ENCODE assay signal across 1 cellular context in the genomic region with DNA sequence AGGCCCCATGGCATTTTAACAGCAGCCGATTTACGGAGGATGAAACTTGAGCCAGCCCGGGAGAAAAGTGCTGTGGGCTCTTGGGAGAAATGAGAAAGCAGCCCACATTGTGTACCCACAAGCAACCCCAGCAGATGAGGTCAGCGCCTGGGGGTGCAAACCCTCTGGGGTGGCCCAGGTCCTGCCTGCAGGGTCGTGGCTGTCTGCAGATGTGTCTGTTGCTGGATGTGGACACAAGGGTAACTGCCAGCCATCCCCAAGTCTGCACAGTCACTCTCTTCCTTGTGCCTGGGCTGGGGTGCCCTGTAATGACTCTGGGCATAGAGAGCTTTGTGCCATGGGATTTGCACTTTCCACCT.
TF ChIP-seq lines count a peak whose summit lies in the region.

No MANE protein-coding gene starts in this region.

TF ChIP-seq in HepG2, 621 proteins besides CTCF, POLR2A, EP300 and RAD21 (continued from another document):
- TF ChIP-seq, protein P1, sequence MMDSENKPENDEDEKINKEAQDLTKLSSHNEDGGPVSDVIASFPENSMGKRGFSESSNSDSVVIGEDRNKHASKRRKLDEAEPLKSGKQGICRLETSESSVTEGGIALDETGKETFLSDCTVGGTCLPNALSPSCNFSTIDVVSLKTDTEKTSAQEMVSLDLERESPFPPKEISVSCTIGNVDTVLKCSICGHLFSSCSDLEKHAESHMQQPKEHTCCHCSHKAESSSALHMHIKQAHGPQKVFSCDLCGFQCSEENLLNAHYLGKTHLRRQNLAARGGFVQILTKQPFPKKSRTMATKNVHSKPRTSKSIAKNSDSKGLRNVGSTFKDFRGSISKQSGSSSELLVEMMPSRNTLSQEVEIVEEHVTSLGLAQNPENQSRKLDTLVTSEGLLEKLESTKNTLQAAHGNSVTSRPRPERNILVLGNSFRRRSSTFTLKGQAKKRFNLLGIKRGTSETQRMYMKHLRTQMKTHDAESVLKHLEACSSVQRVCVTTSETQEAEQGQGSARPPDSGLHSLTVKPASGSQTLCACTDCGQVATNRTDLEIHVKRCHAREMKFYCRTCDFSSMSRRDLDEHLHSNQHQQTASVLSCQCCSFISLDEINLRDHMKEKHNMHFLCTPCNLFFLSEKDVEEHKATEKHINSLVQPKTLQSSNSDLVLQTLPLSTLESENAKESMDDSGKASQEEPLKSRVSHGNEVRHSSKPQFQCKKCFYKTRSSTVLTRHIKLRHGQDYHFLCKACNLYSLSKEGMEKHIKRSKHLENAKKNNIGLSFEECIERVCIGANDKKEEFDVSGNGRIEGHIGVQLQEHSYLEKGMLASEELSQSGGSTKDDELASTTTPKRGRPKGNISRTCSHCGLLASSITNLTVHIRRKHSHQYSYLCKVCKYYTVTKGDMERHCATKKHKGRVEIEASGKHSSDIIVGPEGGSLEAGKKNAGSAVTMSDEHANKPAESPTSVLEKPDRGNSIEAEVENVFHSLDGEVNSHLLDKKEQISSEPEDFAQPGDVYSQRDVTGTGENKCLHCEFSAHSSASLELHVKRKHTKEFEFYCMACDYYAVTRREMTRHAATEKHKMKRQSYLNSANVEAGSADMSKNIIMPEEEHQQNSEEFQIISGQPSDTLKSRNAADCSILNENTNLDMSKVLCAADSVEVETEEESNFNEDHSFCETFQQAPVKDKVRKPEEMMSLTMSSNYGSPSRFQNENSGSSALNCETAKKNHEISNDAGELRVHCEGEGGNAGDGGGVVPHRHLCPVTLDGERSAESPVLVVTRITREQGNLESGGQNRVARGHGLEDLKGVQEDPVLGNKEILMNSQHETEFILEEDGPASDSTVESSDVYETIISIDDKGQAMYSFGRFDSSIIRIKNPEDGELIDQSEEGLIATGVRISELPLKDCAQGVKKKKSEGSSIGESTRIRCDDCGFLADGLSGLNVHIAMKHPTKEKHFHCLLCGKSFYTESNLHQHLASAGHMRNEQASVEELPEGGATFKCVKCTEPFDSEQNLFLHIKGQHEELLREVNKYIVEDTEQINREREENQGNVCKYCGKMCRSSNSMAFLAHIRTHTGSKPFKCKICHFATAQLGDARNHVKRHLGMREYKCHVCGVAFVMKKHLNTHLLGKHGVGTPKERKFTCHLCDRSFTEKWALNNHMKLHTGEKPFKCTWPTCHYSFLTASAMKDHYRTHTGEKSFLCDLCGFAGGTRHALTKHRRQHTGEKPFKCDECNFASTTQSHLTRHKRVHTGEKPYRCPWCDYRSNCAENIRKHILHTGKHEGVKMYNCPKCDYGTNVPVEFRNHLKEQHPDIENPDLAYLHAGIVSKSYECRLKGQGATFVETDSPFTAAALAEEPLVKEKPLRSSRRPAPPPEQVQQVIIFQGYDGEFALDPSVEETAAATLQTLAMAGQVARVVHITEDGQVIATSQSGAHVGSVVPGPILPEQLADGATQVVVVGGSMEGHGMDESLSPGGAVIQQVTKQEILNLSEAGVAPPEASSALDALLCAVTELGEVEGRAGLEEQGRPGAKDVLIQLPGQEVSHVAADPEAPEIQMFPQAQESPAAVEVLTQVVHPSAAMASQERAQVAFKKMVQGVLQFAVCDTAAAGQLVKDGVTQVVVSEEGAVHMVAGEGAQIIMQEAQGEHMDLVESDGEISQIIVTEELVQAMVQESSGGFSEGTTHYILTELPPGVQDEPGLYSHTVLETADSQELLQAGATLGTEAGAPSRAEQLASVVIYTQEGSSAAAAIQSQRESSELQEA (CRISPR knock-in tag; IDR thresholded peaks at IDR 0.05; ENCODE audit: not compliant biosample characterization), result no peak
- TF ChIP-seq FOXP1 (IDR thresholded peaks at IDR 0.05), result no peak
- no peak for TF ChIP-seq FOXP1 (CRISPR knock-in tag; IDR thresholded peaks at IDR 0.05)
- TF ChIP-seq SMARCC2 (IDR thresholded peaks at IDR 0.05), result no peak
- TF ChIP-seq PHF5A (CRISPR knock-in tag; IDR thresholded peaks at IDR 0.05; ENCODE audit: low read depth, unreplicated experiment), result no peak
- TF ChIP-seq ZNF570 (CRISPR knock-in tag; IDR thresholded peaks at IDR 0.05; ENCODE audit: borderline replicate concordance), result no peak
- no peak for TF ChIP-seq NCOR1 (IDR thresholded peaks at IDR 0.05; ENCODE audit: borderline replicate concordance, low read length)
- no peak for TF ChIP-seq ZNF274 (CRISPR knock-in tag; IDR thresholded peaks at IDR 0.05)
- TF ChIP-seq, protein P2, sequence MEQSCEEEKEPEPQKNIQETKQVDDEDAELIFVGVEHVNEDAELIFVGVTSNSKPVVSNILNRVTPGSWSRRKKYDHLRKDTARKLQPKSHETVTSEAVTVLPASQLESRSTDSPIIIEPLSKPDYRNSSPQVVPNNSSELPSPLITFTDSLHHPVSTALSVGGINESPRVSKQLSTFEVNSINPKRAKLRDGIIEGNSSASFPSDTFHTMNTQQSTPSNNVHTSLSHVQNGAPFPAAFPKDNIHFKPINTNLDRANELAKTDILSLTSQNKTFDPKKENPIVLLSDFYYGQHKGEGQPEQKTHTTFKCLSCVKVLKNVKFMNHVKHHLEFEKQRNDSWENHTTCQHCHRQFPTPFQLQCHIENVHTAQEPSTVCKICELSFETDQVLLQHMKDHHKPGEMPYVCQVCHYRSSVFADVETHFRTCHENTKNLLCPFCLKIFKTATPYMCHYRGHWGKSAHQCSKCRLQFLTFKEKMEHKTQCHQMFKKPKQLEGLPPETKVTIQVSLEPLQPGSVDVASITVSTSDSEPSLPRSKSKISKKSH (CRISPR knock-in tag; IDR thresholded peaks at IDR 0.05; ENCODE audit: borderline replicate concordance), result no peak
- no peak for TF ChIP-seq BORCS8-MEF2B (CRISPR knock-in tag; IDR thresholded peaks at IDR 0.05)
- no peak for TF ChIP-seq CHD2 (IDR thresholded peaks at IDR 0.05; ENCODE audit: low read depth, low read length)
- no peak for TF ChIP-seq YY1 (IDR thresholded peaks at IDR 0.05; ENCODE audit: insufficient read depth, insufficient replicate concordance, low read depth, low read length)
- no peak for TF ChIP-seq RCOR2 (CRISPR knock-in tag; IDR thresholded peaks at IDR 0.05)
- TF ChIP-seq SP140L (CRISPR knock-in tag; IDR thresholded peaks at IDR 0.05; ENCODE audit: borderline replicate concordance), result no peak
- no peak for TF ChIP-seq SUZ12 (IDR thresholded peaks at IDR 0.05; ENCODE audit: low read depth, low read length)
- no peak for TF ChIP-seq ZEB1 (IDR thresholded peaks at IDR 0.05; ENCODE audit: insufficient replicate concordance, low read depth)
- no peak for TF ChIP-seq ZSCAN20 (CRISPR knock-in tag; IDR thresholded peaks at IDR 0.05; ENCODE audit: borderline replicate concordance)
- TF ChIP-seq TBX3 (IDR thresholded peaks at IDR 0.05; ENCODE audit: borderline replicate concordance), result no peak
